Comparison of ENCODE assay signal across 12 cellular contexts in genomic region chr5:95715799-95716461, GRCh38. TPM values are rescaled to one million over a fixed set of nuclear protein-coding genes. Genes with fewer than 3 reads are reported as not detected.
DNase-seq lines count a peak whose midpoint lies in the region; ATAC-seq and TF ChIP-seq lines count a peak whose summit lies in the region.
"Had no signal": no experiment of that assay in that cellular context is flagged by ENCODE, and none has a peak within 500 bp of the region (broad histone marks: within the 10 kb centered on the region; RNA-seq: fewer than 3 reads in every experiment).

No MANE protein-coding gene starts in this region.

- H3K9me3 ChIP-seq in breast epithelium: no peaks in the 10 kb centered on the region
- H3K9me3 ChIP-seq: stomach had no signal

- WGBS in lower leg skin, 2 donors: 80% methylated on average over 5 of the region's 5 CpGs

- H3K4me1 Mint-ChIP-seq in MCF 10A (ENCODE audit: insufficient read depth, unreplicated experiment): peaks cover 33% of the 10 kb centered on the region
- peaks cover 11% of the 10 kb centered on the region for H3K4me1 Mint-ChIP-seq in stimulated activated naive CD8-positive, alpha-beta T cell treated with anti-CD3 and anti-CD28 coated beads, Interleukin-15, amount 100 ng/mL, for 72 hours

- peak; percentile 86 for DNase-seq in MCF 10A (ENCODE audit: unreplicated experiment)
- DNase-seq in breast epithelium (ENCODE audit: low spot score in 2 of 2): no peak
- peak; percentile 66 for DNase-seq in NCI-H226
- DNase-seq in epithelial cell of esophagus (ENCODE audit: low read depth): peak; percentile 72
- peak; percentile 29 to 57 for DNase-seq in stimulated activated naive CD8-positive, alpha-beta T cell treated with anti-CD3 and anti-CD28 coated beads, Interleukin-15, amount 100 ng/mL, for 72 hours
- no peak for DNase-seq in Ammon's horn (ENCODE audit: low spot score)
- DNase-seq in lower leg skin (ENCODE audit: low spot score in 2 of 2): no peak
- DNase-seq in ecto neural progenitor cell (ENCODE audit: low spot score): no peak
- DNase-seq: activated CD4-positive, CD25-positive, alpha-beta regulatory T cell treated with anti-CD3 and anti-CD28 coated beads, Interleukin-2, amount 50 U/mL, for 72 hours; CD8-positive, alpha-beta T cell; stomach had no signal

- H3K4me3 ChIP-seq in breast epithelium: no peak overlapping the region
- no peak overlapping the region for H3K4me3 ChIP-seq in epithelial cell of esophagus (ENCODE audit: low read length)
- no peak overlapping the region for H3K4me3 ChIP-seq in lower leg skin (ENCODE audit: low read depth, poor library complexity, severe bottlenecking)
- H3K4me3 ChIP-seq: stomach had no signal

- peak; percentile 82 for ATAC-seq in stimulated activated naive CD8-positive, alpha-beta T cell treated with anti-CD3 and anti-CD28 coated beads, Interleukin-15, amount 100 ng/mL, for 72 hours
- ATAC-seq: CD8-positive, alpha-beta T cell had no signal

- H3K27ac ChIP-seq in breast epithelium: no peak overlapping the region
- H3K27ac ChIP-seq: stomach had no signal

- H3K36me3 Mint-ChIP-seq in MCF 10A (ENCODE audit: insufficient read depth, unreplicated experiment): no peaks in the 10 kb centered on the region
- H3K36me3 Mint-ChIP-seq: CD8-positive, alpha-beta T cell had no signal

- no peaks in the 10 kb centered on the region for H3K9me3 Mint-ChIP-seq in MCF 10A (ENCODE audit: unreplicated experiment)
- no peaks in the 10 kb centered on the region for H3K9me3 Mint-ChIP-seq in stimulated activated naive CD8-positive, alpha-beta T cell treated with anti-CD3 and anti-CD28 coated beads, Interleukin-15, amount 100 ng/mL, for 72 hours
- H3K9me3 Mint-ChIP-seq: CD8-positive, alpha-beta T cell had no signal

- TF ChIP-seq POLR2A in breast epithelium (IDR thresholded peaks at IDR 0.05) (no peak), lower leg skin (IDR thresholded peaks at IDR 0.05) (no peak)

- no peaks in the 10 kb centered on the region for H3K27me3 Mint-ChIP-seq in MCF 10A (ENCODE audit: insufficient read depth, unreplicated experiment)
- no peaks in the 10 kb centered on the region for H3K27me3 Mint-ChIP-seq in stimulated activated naive CD8-positive, alpha-beta T cell treated with anti-CD3 and anti-CD28 coated beads, Interleukin-15, amount 100 ng/mL, for 72 hours

- no peaks in the 10 kb centered on the region for H3K27me3 ChIP-seq in breast epithelium
- H3K27me3 ChIP-seq: stomach had no signal

- CTCF ChIA-PET in MCF 10A (lab: Yijun Ruan, JAX): no interaction called here

- H3K36me3 ChIP-seq in breast epithelium: no peaks in the 10 kb centered on the region

- POLR2A ChIA-PET in MCF 10A (lab: Yijun Ruan, JAX): interaction anchor here (0.8 kb wide), 1 partner anchor 55 kb away, joined by 4 read pairs; no protein-coding TSS in a partner anchor

- BruUV-seq in MCF 10A (replicated peaks; lab: Mats Ljungman, UMichigan): no TSS peak

- intact Hi-C loops in MCF 10A (cut with micrococcal nuclease): no loop called here
- intact Hi-C loops in breast epithelium (cut with DNase I; ENCODE audit: low total_unique reads): no loop called here
- intact Hi-C loops in lower leg skin (cut with DNase I; ENCODE audit: low total_unique reads): no loop called here

- no peak overlapping the region for H3K4me3 Mint-ChIP-seq in MCF 10A (ENCODE audit: unreplicated experiment)
- peak overlapping the region; percentile 1 to 30 for H3K4me3 Mint-ChIP-seq in stimulated activated naive CD8-positive, alpha-beta T cell treated with anti-CD3 and anti-CD28 coated beads, Interleukin-15, amount 100 ng/mL, for 72 hours
- H3K4me3 Mint-ChIP-seq: CD8-positive, alpha-beta T cell had no signal

- no peaks in the 10 kb centered on the region for H3K4me1 ChIP-seq in breast epithelium

- H3K27ac Mint-ChIP-seq in MCF 10A (ENCODE audit: low read depth, unreplicated experiment): no peak overlapping the region
- peak overlapping the region; percentile 20 to 66 for H3K27ac Mint-ChIP-seq in stimulated activated naive CD8-positive, alpha-beta T cell treated with anti-CD3 and anti-CD28 coated beads, Interleukin-15, amount 100 ng/mL, for 72 hours
- H3K27ac Mint-ChIP-seq: CD8-positive, alpha-beta T cell had no signal

- TF ChIP-seq CTCF in MCF 10A (IDR thresholded peaks at IDR 0.05; ENCODE audit: unreplicated experiment) (no peak), breast epithelium (IDR thresholded peaks at IDR 0.05) (no peak), epithelial cell of esophagus (IDR thresholded peaks at IDR 0.05; ENCODE audit: insufficient read depth, low read depth, low read length, missing control alignments) (no peak), lower leg skin (IDR thresholded peaks at IDR 0.05) (no peak)

RNA-seq across cellular contexts. Expression of gene RHOBTB3, which starts 15.2 kb away (rescaled TPM):
- total RNA-seq in MCF 10A (2022) (3.4 and 3.8 TPM in 2 replicates), breast epithelium (100 to 1,000 TPM in 2 of 3 donors, 10 to 100 TPM in 1; 82.8 to 205 (median 109) TPM), lower leg skin (10 to 100 TPM; 16.7 to 39.4 (median 28.2) TPM)

RNA-seq across cellular contexts. Expression of gene SPATA9, which starts 33.1 kb away (rescaled TPM):
- not detected in 2 replicates for total RNA-seq in MCF 10A (2022)
- total RNA-seq in breast epithelium: under 1 TPM in 2 of 3 donors, not detected in 1; 0.32 to 0.33 TPM
- under 1 TPM in 1 of 4 donors, not detected in 3; 0.99 TPM for total RNA-seq in lower leg skin
- total RNA-seq: CD8-positive, alpha-beta T cell; OCI-LY7 had no signal

Comparison
In these comparisons a context has a peak if more than half of its experiments do, and no peak if none do; other contexts are left out.
1. DNase-seq: peak in MCF 10A (single experiment), NCI-H226 (single experiment), epithelial cell of esophagus (single experiment) and stimulated activated naive CD8-positive, alpha-beta T cell treated with anti-CD3 and anti-CD28 coated beads, Interleukin-15, amount 100 ng/mL, for 72 hours (2 of 2); none in breast epithelium (0 of 2), Ammon's horn (single experiment), lower leg skin (0 of 2) and ecto neural progenitor cell (single experiment).